In genomic region chr3:129120254-129121004, GRCh38 we compare ENCODE assay signal across 1 cellular context.
TF ChIP-seq lines count a peak whose summit lies in the region.

No MANE protein-coding gene starts in this region.

TF ChIP-seq in HepG2, 621 proteins besides CTCF, POLR2A, EP300 and RAD21 (continued from another document and continues in another):
- TF ChIP-seq STAT6 (CRISPR knock-in tag; IDR thresholded peaks at IDR 0.05; ENCODE audit: borderline replicate concordance) (no peak), ZNF232 (CRISPR knock-in tag; IDR thresholded peaks at IDR 0.05; ENCODE audit: borderline replicate concordance) (no peak), FIP1L1 (IDR thresholded peaks at IDR 0.05; ENCODE audit: borderline replicate concordance, insufficient read depth, low read depth, low read length) (no peak), POLR2AphosphoS2 (IDR thresholded peaks at IDR 0.05; ENCODE audit: low read depth, low read length) (no peak), TFDP2 (CRISPR knock-in tag; IDR thresholded peaks at IDR 0.05) (no peak), ZFP41 (CRISPR knock-in tag; IDR thresholded peaks at IDR 0.05; ENCODE audit: borderline replicate concordance) (no peak), FLYWCH1 (CRISPR knock-in tag; IDR thresholded peaks at IDR 0.05) (no peak), ATF7-NPFF (CRISPR knock-in tag; IDR thresholded peaks at IDR 0.05; ENCODE audit: low read depth) (0 out of 2 replicates have a peak, but pooled peaks have one; percentile 22), ZNF747 (CRISPR knock-in tag; IDR thresholded peaks at IDR 0.05; ENCODE audit: borderline replicate concordance) (no peak), ZNF781 (CRISPR knock-in tag; IDR thresholded peaks at IDR 0.05; ENCODE audit: borderline replicate concordance, not compliant biosample characterization) (no peak), ZNF275 (CRISPR knock-in tag; IDR thresholded peaks at IDR 0.05; ENCODE audit: borderline replicate concordance) (no peak), GRHL1 (CRISPR knock-in tag; conservative IDR thresholded peaks at IDR 0.05) (no peak), RBFOX2 (IDR thresholded peaks at IDR 0.05; ENCODE audit: low read depth, low read length) (no peak), TARDBP (CRISPR knock-in tag; IDR thresholded peaks at IDR 0.05) (no peak), GPBP1L1 (CRISPR knock-in tag; IDR thresholded peaks at IDR 0.05) (no peak), MAFK (conservative IDR thresholded peaks at IDR 0.05 in 1 of 2, IDR thresholded peaks at IDR 0.05 in 1 of 2; ENCODE audit: low read length in 2 of 2) (no peak), POLR2AphosphoS5 (IDR thresholded peaks at IDR 0.05; ENCODE audit: low read depth, low read length) (0 out of 2 replicates have a peak, but pooled peaks have one; percentile 53), ZNF646 (CRISPR knock-in tag; IDR thresholded peaks at IDR 0.05) (no peak), ZNF616 (CRISPR knock-in tag; IDR thresholded peaks at IDR 0.05; ENCODE audit: low read depth) (no peak), YEATS2 (CRISPR knock-in tag; IDR thresholded peaks at IDR 0.05; ENCODE audit: borderline replicate concordance) (no peak), ZSCAN9 (CRISPR knock-in tag; IDR thresholded peaks at IDR 0.05; ENCODE audit: borderline replicate concordance) (no peak), HNF1B (CRISPR knock-in tag; IDR thresholded peaks at IDR 0.05) (no peak), ZNF687 (CRISPR knock-in tag; IDR thresholded peaks at IDR 0.05) (peak; percentile 61), STAG1 (CRISPR knock-in tag; IDR thresholded peaks at IDR 0.05) (peak; percentile 7; the same call in 1 of the 2 replicates), ZSCAN31 (CRISPR knock-in tag; IDR thresholded peaks at IDR 0.05; ENCODE audit: low read depth) (no peak; the same call in 1 of the 2 replicates), ZFYVE20 (CRISPR knock-in tag; IDR thresholded peaks at IDR 0.05; ENCODE audit: borderline replicate concordance, low read depth) (no peak), ZFY (CRISPR knock-in tag; IDR thresholded peaks at IDR 0.05) (0 out of 2 replicates have a peak, but pooled peaks have one; percentile 41), PITX1 (CRISPR knock-in tag; IDR thresholded peaks at IDR 0.05) (no peak), ZNF556 (CRISPR knock-in tag; IDR thresholded peaks at IDR 0.05; ENCODE audit: borderline replicate concordance) (no peak; the same call in 1 of the 2 replicates), RBAK (CRISPR knock-in tag; IDR thresholded peaks at IDR 0.05) (no peak), CEBPG (CRISPR knock-in tag; IDR thresholded peaks at IDR 0.05) (no peak), ZNF567 (CRISPR knock-in tag; IDR thresholded peaks at IDR 0.05; ENCODE audit: borderline replicate concordance) (no peak), YEATS4 (CRISPR knock-in tag; IDR thresholded peaks at IDR 0.05; ENCODE audit: borderline replicate concordance) (no peak), NFE2L2 (IDR thresholded peaks at IDR 0.05; ENCODE audit: low read length) (no peak), WIZ (CRISPR knock-in tag; IDR thresholded peaks at IDR 0.05) (no peak), SNAPC5 (CRISPR knock-in tag; IDR thresholded peaks at IDR 0.05; ENCODE audit: borderline replicate concordance) (no peak), ZNF782 (CRISPR knock-in tag; IDR thresholded peaks at IDR 0.05; ENCODE audit: borderline replicate concordance) (no peak), RXRA (CRISPR knock-in tag; IDR thresholded peaks at IDR 0.05) (no peak), ZNF274 (CRISPR knock-in tag; IDR thresholded peaks at IDR 0.05) (no peak)
